1 cellular context compared by ENCODE assay signal in genomic region chr20:25073544-25073943, GRCh38.
TF ChIP-seq lines count a peak whose summit lies in the region.

No MANE protein-coding gene starts in this region.

TF ChIP-seq in K562, 482 proteins besides CTCF, POLR2A, EP300 and RAD21:
- TF ChIP-seq, protein P1, sequence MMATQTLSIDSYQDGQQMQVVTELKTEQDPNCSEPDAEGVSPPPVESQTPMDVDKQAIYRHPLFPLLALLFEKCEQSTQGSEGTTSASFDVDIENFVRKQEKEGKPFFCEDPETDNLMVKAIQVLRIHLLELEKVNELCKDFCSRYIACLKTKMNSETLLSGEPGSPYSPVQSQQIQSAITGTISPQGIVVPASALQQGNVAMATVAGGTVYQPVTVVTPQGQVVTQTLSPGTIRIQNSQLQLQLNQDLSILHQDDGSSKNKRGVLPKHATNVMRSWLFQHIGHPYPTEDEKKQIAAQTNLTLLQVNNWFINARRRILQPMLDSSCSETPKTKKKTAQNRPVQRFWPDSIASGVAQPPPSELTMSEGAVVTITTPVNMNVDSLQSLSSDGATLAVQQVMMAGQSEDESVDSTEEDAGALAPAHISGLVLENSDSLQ (IDR thresholded peaks at IDR 0.05), result peak; percentile 62
- TF ChIP-seq, protein P2, sequence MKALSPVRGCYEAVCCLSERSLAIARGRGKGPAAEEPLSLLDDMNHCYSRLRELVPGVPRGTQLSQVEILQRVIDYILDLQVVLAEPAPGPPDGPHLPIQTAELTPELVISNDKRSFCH (CRISPR knock-in tag; IDR thresholded peaks at IDR 0.05), result no peak
- TF ChIP-seq, protein P2 (tag; IDR thresholded peaks at IDR 0.05), result no peak
- no peak for TF ChIP-seq DIDO1 (tag; IDR thresholded peaks at IDR 0.05; ENCODE audit: low read depth)
- no peak for TF ChIP-seq YY1 (IDR thresholded peaks at IDR 0.05; ENCODE audit: borderline replicate concordance in 1 of 3, control insufficient read depth in 1 of 3, extremely low read depth in 1 of 3, insufficient read depth in 3 of 3, insufficient read length in 1 of 3, insufficient replicate concordance in 2 of 3, low read depth in 1 of 3, low read length in 2 of 3)
- no peak for TF ChIP-seq ATF7 (IDR thresholded peaks at IDR 0.05)
- TF ChIP-seq RBM14 (IDR thresholded peaks at IDR 0.05; ENCODE audit: borderline replicate concordance, insufficient read depth, low read depth, low read length), result no peak
- no peak for TF ChIP-seq KLF13 (tag; IDR thresholded peaks at IDR 0.05; ENCODE audit: borderline replicate concordance, low read depth)
- TF ChIP-seq ZNF24 (IDR thresholded peaks at IDR 0.05), result no peak
- TF ChIP-seq, protein P3, sequence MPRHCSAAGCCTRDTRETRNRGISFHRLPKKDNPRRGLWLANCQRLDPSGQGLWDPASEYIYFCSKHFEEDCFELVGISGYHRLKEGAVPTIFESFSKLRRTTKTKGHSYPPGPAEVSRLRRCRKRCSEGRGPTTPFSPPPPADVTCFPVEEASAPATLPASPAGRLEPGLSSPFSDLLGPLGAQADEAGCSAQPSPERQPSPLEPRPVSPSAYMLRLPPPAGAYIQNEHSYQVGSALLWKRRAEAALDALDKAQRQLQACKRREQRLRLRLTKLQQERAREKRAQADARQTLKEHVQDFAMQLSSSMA (CRISPR knock-in tag; IDR thresholded peaks at IDR 0.05), result no peak
- TF ChIP-seq, protein P4, sequence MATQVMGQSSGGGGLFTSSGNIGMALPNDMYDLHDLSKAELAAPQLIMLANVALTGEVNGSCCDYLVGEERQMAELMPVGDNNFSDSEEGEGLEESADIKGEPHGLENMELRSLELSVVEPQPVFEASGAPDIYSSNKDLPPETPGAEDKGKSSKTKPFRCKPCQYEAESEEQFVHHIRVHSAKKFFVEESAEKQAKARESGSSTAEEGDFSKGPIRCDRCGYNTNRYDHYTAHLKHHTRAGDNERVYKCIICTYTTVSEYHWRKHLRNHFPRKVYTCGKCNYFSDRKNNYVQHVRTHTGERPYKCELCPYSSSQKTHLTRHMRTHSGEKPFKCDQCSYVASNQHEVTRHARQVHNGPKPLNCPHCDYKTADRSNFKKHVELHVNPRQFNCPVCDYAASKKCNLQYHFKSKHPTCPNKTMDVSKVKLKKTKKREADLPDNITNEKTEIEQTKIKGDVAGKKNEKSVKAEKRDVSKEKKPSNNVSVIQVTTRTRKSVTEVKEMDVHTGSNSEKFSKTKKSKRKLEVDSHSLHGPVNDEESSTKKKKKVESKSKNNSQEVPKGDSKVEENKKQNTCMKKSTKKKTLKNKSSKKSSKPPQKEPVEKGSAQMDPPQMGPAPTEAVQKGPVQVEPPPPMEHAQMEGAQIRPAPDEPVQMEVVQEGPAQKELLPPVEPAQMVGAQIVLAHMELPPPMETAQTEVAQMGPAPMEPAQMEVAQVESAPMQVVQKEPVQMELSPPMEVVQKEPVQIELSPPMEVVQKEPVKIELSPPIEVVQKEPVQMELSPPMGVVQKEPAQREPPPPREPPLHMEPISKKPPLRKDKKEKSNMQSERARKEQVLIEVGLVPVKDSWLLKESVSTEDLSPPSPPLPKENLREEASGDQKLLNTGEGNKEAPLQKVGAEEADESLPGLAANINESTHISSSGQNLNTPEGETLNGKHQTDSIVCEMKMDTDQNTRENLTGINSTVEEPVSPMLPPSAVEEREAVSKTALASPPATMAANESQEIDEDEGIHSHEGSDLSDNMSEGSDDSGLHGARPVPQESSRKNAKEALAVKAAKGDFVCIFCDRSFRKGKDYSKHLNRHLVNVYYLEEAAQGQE (CRISPR knock-in tag; IDR thresholded peaks at IDR 0.05; ENCODE audit: low read depth), result no peak
- TF ChIP-seq NFYB (IDR thresholded peaks at IDR 0.05; ENCODE audit: extremely low read depth, insufficient read length), result peak; percentile 59
- no peak for TF ChIP-seq BCL6 (CRISPR knock-in tag; IDR thresholded peaks at IDR 0.05)
- TF ChIP-seq BDP1 (IDR thresholded peaks at IDR 0.05; ENCODE audit: insufficient read depth, insufficient read length), result no peak
- no peak for TF ChIP-seq POU5F1 (IDR thresholded peaks at IDR 0.05; ENCODE audit: borderline replicate concordance, low read depth, low read length, partially characterized antibody)
- TF ChIP-seq, protein P5, sequence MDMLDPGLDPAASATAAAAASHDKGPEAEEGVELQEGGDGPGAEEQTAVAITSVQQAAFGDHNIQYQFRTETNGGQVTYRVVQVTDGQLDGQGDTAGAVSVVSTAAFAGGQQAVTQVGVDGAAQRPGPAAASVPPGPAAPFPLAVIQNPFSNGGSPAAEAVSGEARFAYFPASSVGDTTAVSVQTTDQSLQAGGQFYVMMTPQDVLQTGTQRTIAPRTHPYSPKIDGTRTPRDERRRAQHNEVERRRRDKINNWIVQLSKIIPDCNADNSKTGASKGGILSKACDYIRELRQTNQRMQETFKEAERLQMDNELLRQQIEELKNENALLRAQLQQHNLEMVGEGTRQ (CRISPR knock-in tag; IDR thresholded peaks at IDR 0.05), result no peak
- TF ChIP-seq BMI1 (IDR thresholded peaks at IDR 0.05; ENCODE audit: low read length), result no peak
TF ChIP-seq in K562: peak in this region for 2.
